In the genomic region with DNA sequence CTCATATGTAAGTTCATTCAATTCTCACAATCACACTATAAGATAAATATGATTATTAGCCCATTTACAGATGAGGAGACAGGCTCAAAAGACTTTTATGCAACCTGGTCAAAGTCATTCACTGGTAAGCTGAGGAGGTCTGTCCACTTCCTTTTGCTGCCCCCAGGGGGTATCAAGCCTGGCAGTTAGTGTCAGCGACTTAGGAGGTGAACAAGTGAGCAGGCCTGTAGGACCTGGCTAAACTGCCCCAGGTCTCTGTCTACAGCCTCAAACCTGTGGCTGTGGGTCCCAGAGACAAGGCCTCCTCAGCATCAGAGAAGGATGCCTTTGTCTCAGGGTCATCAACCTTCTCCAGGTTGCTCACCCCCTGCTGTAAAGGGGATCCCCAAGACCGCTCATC, we compare ENCODE assay signal across 19 cellular contexts. TPM values are rescaled to one million over a fixed set of nuclear protein-coding genes. Genes with fewer than 3 reads are reported as not detected.
"Had no signal": no experiment of that assay in that cellular context is flagged by ENCODE, and none has a peak within 500 bp of the region (broad histone marks: within the 10 kb centered on the region; RNA-seq: fewer than 3 reads in every experiment).

No MANE protein-coding gene starts in this region.

- DNase-seq: activated CD4-positive, alpha-beta T cell treated with anti-CD3 and anti-CD28 coated beads for 1 hour; activated CD4-positive, alpha-beta T cell treated with anti-CD3 and anti-CD28 coated beads, Interleukin-2, amount 50 U/mL, for 4 hours; activated naive CD4-positive, alpha-beta T cell treated with anti-CD3 and anti-CD28 coated beads for 36 hours; activated T-cell treated with anti-CD3 and anti-CD28 coated beads for 4 hours; cortex of kidney; effector CD8-positive, alpha-beta T cell; heart right ventricle; left colon; lower lobe of right lung; midbrain; right cardiac atrium; stomach; testis; upper lobe of right lung had no signal

- H3K27me3 Mint-ChIP-seq: activated T-helper 17 cell treated with anti-CD3 and anti-CD28 coated beads, Interleukin-2, amount 50 U/mL, for 72 hours; central memory CD8-positive, alpha-beta T cell had no signal

- H3K27me3 ChIP-seq: gastroesophageal sphincter, heart right ventricle, stomach, testis, upper lobe of right lung had no signal

- H3K27ac Mint-ChIP-seq: activated naive CD4-positive, alpha-beta T cell treated with anti-CD3 and anti-CD28 coated beads for 36 hours; activated T-helper 17 cell treated with anti-CD3 and anti-CD28 coated beads, Interleukin-2, amount 50 U/mL, for 72 hours had no signal

- H3K4me3 Mint-ChIP-seq: activated naive CD4-positive, alpha-beta T cell treated with anti-CD3 and anti-CD28 coated beads for 36 hours; activated T-helper 17 cell treated with anti-CD3 and anti-CD28 coated beads, Interleukin-2, amount 50 U/mL, for 72 hours; central memory CD8-positive, alpha-beta T cell had no signal

- H3K27ac ChIP-seq: gastroesophageal sphincter, heart right ventricle, lower lobe of right lung, prostate gland, testis, upper lobe of right lung, VCaP had no signal

- H3K36me3 ChIP-seq: prostate gland, upper lobe of right lung had no signal

- H3K9me3 ChIP-seq: lower lobe of right lung, prostate gland, stomach, testis, upper lobe of right lung had no signal

- H3K4me1 ChIP-seq: prostate gland, testis had no signal

- H3K4me3 ChIP-seq: gastroesophageal sphincter, heart right ventricle, lower lobe of right lung, prostate gland, stomach, testis, upper lobe of right lung had no signal

- H3K9me3 Mint-ChIP-seq: central memory CD8-positive, alpha-beta T cell had no signal

RNA-seq across cellular contexts. Expression of a gene that starts 10.4 kb away (rescaled TPM):
- total RNA-seq: activated naive CD4-positive, alpha-beta T cell treated with anti-CD3 and anti-CD28 coated beads for 36 hours had no signal
